ENCODE assay signal across 27 cellular contexts in genomic region chr12:110122929-110123328, GRCh38.
"Had no signal": no experiment of that assay in that cellular context is flagged by ENCODE, and none has a peak within 500 bp of the region (broad histone marks: within the 10 kb centered on the region; RNA-seq: fewer than 3 reads in every experiment).

No MANE protein-coding gene starts in this region.

- ATAC-seq: activated T-helper 17 cell treated with anti-CD3 and anti-CD28 coated beads, Interleukin-2, amount 50 U/mL, for 72 hours; SK-N-SH treated with all-trans-retinoic acid at 6 μM for 48 hours had no signal

- DNase-seq: activated B cell treated with CpG ODN at 0.5 μM for 24 hours; activated CD4-positive, alpha-beta T cell treated with anti-CD3 and anti-CD28 coated beads for 1 hour; activated CD4-positive, alpha-beta T cell treated with anti-CD3 and anti-CD28 coated beads, Interleukin-2, amount 10 ng/mL, durations not matched to agents 24 days and 14 days; activated CD4-positive, alpha-beta T cell treated with anti-CD3 and anti-CD28 coated beads, Interleukin-2, amount 50 U/mL, for 48 hours; activated gamma-delta T cell; activated naive CD4-positive, alpha-beta T cell treated with anti-CD3 and anti-CD28 coated beads for 36 hours; activated T-cell treated with anti-CD3 and anti-CD28 coated beads for 4 hours; activated T-cell treated with anti-CD3 and anti-CD28 coated beads, Interleukin-2, amount 50 U/mL, for 48 hours; amygdala; MG63; NCI-H1105; NCI-H1436; NCI-H1694 treated with DMSO at 0.1 percent for 48 hours; NCI-H2029 treated with DMSO at 0.1 percent for 48 hours; NCI-H510A treated with DMSO at 0.1 percent for 48 hours; NCI-H69; NK-92 treated with Interleukin-12 subunit alpha and Interleukin-12 subunit beta, amount 100 ng/mL, for 24 hours; SHP77; T-helper 2 cell; T1000 had no signal

- H3K4me1 Mint-ChIP-seq: activated T-helper 17 cell treated with anti-CD3 and anti-CD28 coated beads, Interleukin-2, amount 50 U/mL, for 72 hours; central memory CD8-positive, alpha-beta T cell had no signal

- H3K36me3 Mint-ChIP-seq: activated naive CD8-positive, alpha-beta T cell had no signal

- H3K27ac Mint-ChIP-seq: activated B cell treated with CpG ODN at 0.5 μM for 24 hours; activated naive CD4-positive, alpha-beta T cell treated with anti-CD3 and anti-CD28 coated beads for 36 hours; activated naive CD8-positive, alpha-beta T cell; activated T-helper 17 cell treated with anti-CD3 and anti-CD28 coated beads, Interleukin-2, amount 50 U/mL, for 72 hours had no signal

- H3K27ac ChIP-seq: KMS-11, SJSA1 had no signal

- H3K9me3 ChIP-seq: MG63, SJSA1 had no signal

- H3K9ac ChIP-seq: KMS-11 had no signal

- H3K9me3 Mint-ChIP-seq: activated B cell treated with CpG ODN at 0.5 μM for 24 hours; activated CD4-positive, alpha-beta T cell treated with anti-CD3 and anti-CD28 coated beads, Interleukin-2, amount 10 ng/mL, durations not matched to agents 24 days and 14 days; activated naive CD4-positive, alpha-beta T cell treated with anti-CD3 and anti-CD28 coated beads for 36 hours; activated T-helper 17 cell treated with anti-CD3 and anti-CD28 coated beads, Interleukin-2, amount 50 U/mL, for 72 hours; brain; central memory CD8-positive, alpha-beta T cell had no signal

- H3K27me3 Mint-ChIP-seq: activated naive CD8-positive, alpha-beta T cell had no signal

- H3K27me3 ChIP-seq: MG63 had no signal

- H3K4me2 ChIP-seq: KMS-11 had no signal

- H3K4me3 ChIP-seq: SJSA1 had no signal
